9 cellular contexts compared by ENCODE assay signal in the genomic region with DNA sequence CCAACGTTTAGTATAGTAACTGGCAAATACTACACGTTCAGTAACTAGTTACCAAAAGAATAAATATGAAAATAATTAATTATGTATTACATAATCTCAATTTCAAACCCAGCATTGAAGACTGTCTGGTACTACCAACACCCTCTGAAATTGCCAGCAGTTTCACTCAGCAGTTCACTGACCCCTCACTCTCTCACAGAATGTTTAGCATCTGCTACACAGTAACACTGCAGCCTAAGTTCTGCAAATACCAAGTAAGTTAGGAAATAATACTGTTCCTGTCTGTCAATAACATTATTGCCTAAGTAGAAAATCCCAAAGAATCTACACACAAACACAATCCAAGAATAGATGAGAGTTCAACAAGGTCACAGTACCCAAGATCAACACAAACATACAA. TPM values are rescaled to one million over a fixed set of nuclear protein-coding genes. Genes with fewer than 3 reads are reported as not detected.
A peak's percentile ranks its signal among the peaks of the same experiment; 100 is the strongest.
DNase-seq lines count a peak whose midpoint lies in the region; ATAC-seq, FAIRE-seq and TF ChIP-seq lines count a peak whose summit lies in the region.
"Not testable (repeated sequence)": the region's sequence is repeated elsewhere in the genome, so short reads cannot be mapped to it uniquely, and the experiment has no call there.
"Had no signal": no experiment of that assay in that cellular context is flagged by ENCODE, and none has a peak within 500 bp of the region (broad histone marks: within the 10 kb centered on the region; RNA-seq: fewer than 3 reads in every experiment).

No MANE protein-coding gene starts in this region.

- not testable (repeated sequence) for H3K9me3 ChIP-seq in lower lobe of right lung, pancreas, upper lobe of right lung

- not testable (repeated sequence) for H3K4me1 ChIP-seq in lower lobe of right lung, pancreas, upper lobe of right lung

- H3K4me3 ChIP-seq in lower lobe of right lung, pancreas, upper lobe of right lung: not testable (repeated sequence)

- not testable (repeated sequence) for H3K36me3 ChIP-seq in lower lobe of right lung, pancreas, upper lobe of right lung

- not testable (repeated sequence) for TF ChIP-seq CTCF in lower lobe of right lung (IDR thresholded peaks at IDR 0.05); pancreas (IDR thresholded peaks at IDR 0.05); upper lobe of right lung (IDR thresholded peaks at IDR 0.05)

- intact Hi-C loops in Right ventricle myocardium superior (cut with DNase I); lower lobe of right lung (cut with DNase I); pancreas (cut with DNase I); upper lobe of right lung (cut with DNase I): not testable (repeated sequence)

- no CpG with 5 or more reads among the region's 2 CpGs for WGBS in pancreas, 2 donors

- ATAC-seq in Right ventricle myocardium superior (ENCODE audit: poor library complexity) = peak; percentile 19
- peak; percentile 96 for ATAC-seq in left lobe of liver
- ATAC-seq in lower lobe of right lung = peak; percentile 74 to 75
- ATAC-seq in pancreas = peak; percentile 36 to 74 (median 56)
- peak; percentile 69 for ATAC-seq in upper lobe of right lung

- FAIRE-seq in pancreas (lab: Jason Lieb, UNC) = not testable (repeated sequence)

- not testable (repeated sequence) for H3K27ac ChIP-seq in lower lobe of right lung, pancreas, upper lobe of right lung

- H3K27me3 ChIP-seq in lower lobe of right lung (ENCODE audit: low read depth); pancreas; upper lobe of right lung: not testable (repeated sequence)

- DNase-seq in HCEC 1CT = peak; percentile 0
- DNase-seq in amniotic epithelial cell (ENCODE audit: low read depth) = peak; percentile 15
- DNase-seq in fibroblast of gingiva (ENCODE audit: low read depth) = peak; percentile 17
- DNase-seq in Right ventricle myocardium superior, lower lobe of right lung, pancreas, upper lobe of right lung: not testable (repeated sequence)
- DNase-seq in left lobe of liver (ENCODE audit: low spot score) = peak; percentile 58

RNA-seq across cellular contexts. Expression of gene PLGLB1, which starts 41.8 kb away (rescaled TPM):
- total RNA-seq in Right ventricle myocardium superior (2.7 TPM), left lobe of liver (104 TPM), lower lobe of right lung (2.7 TPM), pancreas (1 to 10 TPM in 5 of 6 donors, under 1 TPM in 1; 0.38 to 3.7 (median 1.2) TPM), upper lobe of right lung (3.3 TPM)
- 1 to 10 TPM; 3.0 to 7.4 TPM for polyA plus RNA-seq in pancreas
- total RNA-seq: H1 had no signal

Comparison
In these comparisons a context has a peak if more than half of its experiments do, and no peak if none do; other contexts are left out.
1. ATAC-seq: peak in every context shown above with its lines; median percentile 96 in left lobe of liver; 74 in lower lobe of right lung; 69 in upper lobe of right lung; 56 in pancreas; 19 in Right ventricle myocardium superior.
2. RNA of gene PLGLB1, which starts 41.8 kb away (total RNA-seq): 104 TPM in left lobe of liver (single experiment); 3.3 TPM in upper lobe of right lung (single experiment), 2.7 TPM in Right ventricle myocardium superior (single experiment), 2.7 TPM in lower lobe of right lung (single experiment) and 0.38 to 3.7 TPM in pancreas; every median in the first group is over 10 times any median in the second.